8 cellular contexts compared by ENCODE assay signal in genomic region chr6:122400121-122400450, GRCh38. TPM values are rescaled to one million over a fixed set of nuclear protein-coding genes. Genes with fewer than 3 reads are reported as not detected.
DNase-seq lines count a peak whose midpoint lies in the region; ATAC-seq, FAIRE-seq and TF ChIP-seq lines count a peak whose summit lies in the region.

No MANE protein-coding gene starts in this region.

- BruUV-seq in mammary epithelial cell (replicated peaks; lab: Mats Ljungman, UMichigan), result no TSS peak

- ATAC-seq in GM21723 (IDR thresholded peaks at IDR 0.05; ENCODE audit: unreplicated experiment), result peak; percentile 26

- H3K4me1 ChIP-seq in MM.1S (ENCODE audit: low read length) (peaks cover 16% of the 10 kb centered on the region; the same call in 1 of the 2 replicates), mammary epithelial cell (ENCODE audit: insufficient read depth, low read length) (peaks cover 14% of the 10 kb centered on the region), muscle layer of duodenum (ENCODE audit: control insufficient read depth in 1 of 2, insufficient read depth in 2 of 2, low read length in 2 of 2) (peaks cover 11 to 12% of the 10 kb centered on the region in 2 donors)

- no peaks in the 10 kb centered on the region; the same call in 1 of the 2 replicates for H3K9me2 ChIP-seq in MM.1S (replicated peaks; ENCODE audit: insufficient read depth, low read length)

- H3F3A ChIP-seq in MM.1S (ENCODE audit: insufficient read depth, low read length), result peaks cover 8% of the 10 kb centered on the region; the same call in 1 of the 2 replicates

- peak overlapping the region; percentile 88; the same call in 1 of the 2 replicates for H3K9ac ChIP-seq in MM.1S (ENCODE audit: low read length)
- H3K9ac ChIP-seq in mammary epithelial cell (ENCODE audit: insufficient read depth, low read length), result peak overlapping the region; percentile 95

- TF ChIP-seq POLR2A in H54 (IDR thresholded peaks at IDR 0.05; ENCODE audit: low read depth, low read length), result no peak

- no peak overlapping the region for H3K27ac ChIP-seq in MM.1S (ENCODE audit: low read length)
- H3K27ac ChIP-seq in mammary epithelial cell (ENCODE audit: insufficient read depth, low read depth, low read length), result peak overlapping the region; percentile 89
- H3K27ac ChIP-seq in muscle layer of duodenum (ENCODE audit: low read length), result no peak overlapping the region

- no peak for FAIRE-seq in H54 (lab: Jason Lieb, UNC)

- H3K4me3 ChIP-seq in GM06990 (replicated peaks; ENCODE audit: low read depth, low read length) (peak overlapping the region; percentile 96), MM.1S (ENCODE audit: low read length) (peak overlapping the region; percentile 97), mammary epithelial cell (replicated peaks in 1 of 3; ENCODE audit: insufficient read depth in 1 of 3, low read depth in 2 of 3, low read length in 3 of 3) (peak overlapping the region; percentile 62 to 98 (median 93)), muscle layer of duodenum (ENCODE audit: low read depth in 1 of 2, low read length in 2 of 2) (peak overlapping the region; percentile 71 to 97)

- H3K4me2 ChIP-seq in MM.1S (ENCODE audit: low read depth, low read length), result peak overlapping the region; percentile 82
- peak overlapping the region; percentile 72 for H3K4me2 ChIP-seq in mammary epithelial cell (ENCODE audit: insufficient read depth, low read depth, low read length)

- CTCF ChIA-PET in mammary epithelial cell (lab: Charles Lee; ENCODE audit: low non-redundant PET), result interaction anchor here (1.4 kb wide), 1 partner anchor 130 kb away, joined by 3 read pairs; no protein-coding TSS in a partner anchor

- H2AFZ ChIP-seq in MM.1S (ENCODE audit: low read length) (peak overlapping the region; percentile 98), mammary epithelial cell (ENCODE audit: low read depth, low read length) (peak overlapping the region; percentile 100)

- WGBS in mammary epithelial cell (ENCODE audit: low coverage, missing lambda C conversion rate), result 0% methylated on average over 10 of the region's 20 CpGs

- DNase-seq in GM06990 (ENCODE audit: extremely low read depth, insufficient read length) (no peak), MM.1S (no peak), mammary epithelial cell (no peak), G401 (ENCODE audit: low spot score) (no peak), H54 (ENCODE audit: insufficient read length, low spot score) (no peak)
- no peak for DNase-seq in NK-92 treated with Interleukin-12 subunit alpha and Interleukin-12 subunit beta, amount 100 ng/mL, for 24 hours (lab: John Stamatoyannopoulos, UW)

- no peaks in the 10 kb centered on the region for H4K20me1 ChIP-seq in MM.1S (ENCODE audit: insufficient read depth, low read length)
- no peaks in the 10 kb centered on the region for H4K20me1 ChIP-seq in mammary epithelial cell (ENCODE audit: insufficient read depth, low read length)

- TF ChIP-seq CTCF in GM06990 (IDR thresholded peaks at IDR 0.05; ENCODE audit: insufficient read depth, low read length, poor library complexity, severe bottlenecking) (no peak), MM.1S (IDR thresholded peaks at IDR 0.05; ENCODE audit: low read length) (no peak), mammary epithelial cell (conservative IDR thresholded peaks at IDR 0.05 in 1 of 2, IDR thresholded peaks at IDR 0.05 in 1 of 2; ENCODE audit: extremely low read depth in 1 of 2, insufficient read depth in 1 of 2, low read depth in 1 of 2, low read length in 2 of 2) (no peak)

- dilution Hi-C loops in mammary epithelial cell (cut with HindIII; ENCODE audit: low sequenced_read_pairs), result no loop called here

- in situ Hi-C loops in mammary epithelial cell (cut with MboI; ENCODE audit: low sequenced_read_pairs in 2 of 2), result loop anchor here in 1 of 2 donors (10.0 kb wide), 1 partner anchor 65 kb away; no protein-coding TSS in a partner anchor
- in situ Hi-C loops in G401 (cut with HindIII; ENCODE audit: low sequenced_read_pairs), result no loop called here

- intact Hi-C loops in mammary epithelial cell (cut with micrococcal nuclease), result no loop called here

- no peaks in the 10 kb centered on the region for H3K27me3 ChIP-seq in GM06990 (replicated peaks; ENCODE audit: control insufficient read depth, insufficient read depth, low read length)
- H3K27me3 ChIP-seq in MM.1S (replicated peaks; ENCODE audit: insufficient read depth, low read length), result no peaks in the 10 kb centered on the region
- H3K27me3 ChIP-seq in mammary epithelial cell (ENCODE audit: insufficient read depth, low read length), result no peaks in the 10 kb centered on the region
- H3K27me3 ChIP-seq in muscle layer of duodenum (ENCODE audit: low read depth, low read length), result no peaks in the 10 kb centered on the region

- H3K79me2 ChIP-seq in MM.1S (ENCODE audit: low read length), result peaks cover 56% of the 10 kb centered on the region
- peaks cover 50% of the 10 kb centered on the region for H3K79me2 ChIP-seq in mammary epithelial cell (ENCODE audit: insufficient read depth, low read length)

- no peaks in the 10 kb centered on the region for H3K9me3 ChIP-seq in MM.1S (replicated peaks; ENCODE audit: insufficient read depth, low read length)
- no peaks in the 10 kb centered on the region for H3K9me3 ChIP-seq in mammary epithelial cell (replicated peaks; ENCODE audit: insufficient read depth, low read length)
- no peaks in the 10 kb centered on the region for H3K9me3 ChIP-seq in muscle layer of duodenum (ENCODE audit: control insufficient read depth in 1 of 2, low read length in 2 of 2)

- H3K36me3 ChIP-seq in GM06990 (ENCODE audit: control insufficient read depth, insufficient read depth, low read length), result no peaks in the 10 kb centered on the region
- no peaks in the 10 kb centered on the region for H3K36me3 ChIP-seq in MM.1S (replicated peaks; ENCODE audit: insufficient read depth, low read length)
- no peaks in the 10 kb centered on the region for H3K36me3 ChIP-seq in mammary epithelial cell (ENCODE audit: insufficient read depth, low read length)
- no peaks in the 10 kb centered on the region for H3K36me3 ChIP-seq in muscle layer of duodenum (ENCODE audit: control insufficient read depth in 1 of 2, insufficient read depth in 2 of 2, low read length in 2 of 2)

RNA-seq across cellular contexts. Expression of gene HSF2, which starts 0.6 kb away (rescaled TPM):
- total RNA-seq in mammary epithelial cell, result 10 to 100 TPM in 1 of 2 donors, 1 to 10 TPM in 1; 8.0 to 10.7 TPM
- polyA plus RNA-seq in mammary epithelial cell, result 10.4 TPM
- 14.1 TPM for polyA minus RNA-seq in mammary epithelial cell
- 15.1 and 16.7 TPM in 2 replicates for total RNA-seq in G401 (2014; rRNA removed; shearing (Covaris generic))
